ENCODE assay signal across 8 cellular contexts in the genomic region with DNA sequence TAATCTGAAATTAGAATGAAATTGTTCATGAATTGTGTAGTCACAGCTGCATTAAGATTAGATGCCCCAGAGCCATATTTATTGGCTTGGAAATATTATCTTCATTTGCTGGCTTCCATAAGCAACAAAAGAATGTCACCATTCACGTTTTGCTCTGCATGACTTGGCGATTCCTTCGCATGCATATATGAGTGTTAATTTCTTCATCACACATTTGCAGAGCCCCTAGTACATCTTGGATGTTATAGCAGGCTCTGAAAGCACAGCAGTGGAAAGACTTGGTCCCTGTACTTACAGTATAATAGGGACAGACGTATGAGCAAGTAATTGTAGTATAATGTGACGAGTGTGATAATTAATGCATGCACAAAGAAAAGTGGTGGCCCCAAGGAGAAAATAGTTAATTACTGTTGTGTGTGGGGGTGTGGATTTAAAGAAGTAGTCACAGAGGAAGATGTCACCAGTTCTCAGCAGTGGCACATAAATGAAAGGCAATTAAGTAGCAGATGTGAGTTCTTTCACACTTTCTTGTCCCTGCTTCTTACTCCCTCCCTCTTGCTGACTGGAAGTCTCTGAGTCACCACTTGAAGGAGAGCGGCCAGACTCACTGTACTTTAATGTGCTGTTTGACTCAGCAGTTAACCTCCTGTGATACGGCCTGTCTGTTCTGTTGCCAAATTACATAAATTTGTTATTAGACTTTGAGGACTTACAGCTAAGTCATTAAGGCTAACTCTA. TPM values are rescaled to one million over a fixed set of nuclear protein-coding genes. Genes with fewer than 3 reads are reported as not detected.
A peak's percentile ranks its signal among the peaks of the same experiment; 100 is the strongest.
DNase-seq lines count a peak whose midpoint lies in the region; ATAC-seq, FAIRE-seq and TF ChIP-seq lines count a peak whose summit lies in the region.

No MANE protein-coding gene starts in this region.

- RAD21 ChIA-PET in HCT116 (lab: Charles Lee; ENCODE audit: low non-redundant PET in 1 of 2, low total read pairs in 2 of 2, uncharacterized antibody in 2 of 2, unreplicated experiment in 2 of 2) = interaction anchor here (0.7 to 2.3 kb wide), 3 partner anchors 14 to 28 kb away, joined by 3 to 5 read pairs (median 4); no protein-coding TSS in a partner anchor

- peak; percentile 46 for FAIRE-seq in TTC549 (lab: Jason Lieb, UNC)

- BruUV-seq in HCT116 (replicated peaks; lab: Mats Ljungman, UMichigan) = no TSS peak

- H3K36me3 ChIP-seq in HCT116 (ENCODE audit: control insufficient read depth in 1 of 2, insufficient read depth in 2 of 2, low read length in 2 of 2) = no peaks in the 10 kb centered on the region
- H3K36me3 ChIP-seq in skeletal muscle satellite cell (ENCODE audit: insufficient read depth, low read length) = no peaks in the 10 kb centered on the region
- no peaks in the 10 kb centered on the region for H3K36me3 ChIP-seq in WERI-Rb-1

- POLR2A ChIA-PET in HCT116 (lab: Charles Lee) = interaction anchor here (0.7 kb wide), 2 partner anchors 15 to 22 kb away, joined by 3 read pairs; no protein-coding TSS in a partner anchor

- no peaks in the 10 kb centered on the region for H4K20me1 ChIP-seq in HCT116 (ENCODE audit: insufficient read depth)

- H3K9ac ChIP-seq in HCT116 (ENCODE audit: low read length) = peak overlapping the region; percentile 50
- H3K9ac ChIP-seq in skeletal muscle satellite cell (ENCODE audit: low read depth, low read length) = no peak overlapping the region

- no peaks in the 10 kb centered on the region for H3K79me2 ChIP-seq in HCT116 (ENCODE audit: insufficient read depth, low read length)

- no peak overlapping the region for H2AFZ ChIP-seq in HCT116 (ENCODE audit: low read depth, low read length, poor library complexity, severe bottlenecking)

- DNase-seq in A172 (ENCODE audit: low spot score) (peak; percentile 99), HCT116 (ENCODE audit: low read depth, low spot score) (peak; percentile 83), fibroblast of peridontal ligament (ENCODE audit: extremely low read depth) (peak; percentile 79), SHP77 (lab: John Stamatoyannopoulos, UW) (no peak), cerebellar nuclear complex (lab: John Stamatoyannopoulos, UW) (no peak), WERI-Rb-1 (no peak)

- H3K4me3 ChIP-seq in HCT116 (replicated peaks in 1 of 2; ENCODE audit: low read depth in 1 of 2, low read length in 2 of 2) = peak overlapping the region in 1 of 2 experiments; percentile 31; a peak in 2 of 4 replicates
- no peak overlapping the region for H3K4me3 ChIP-seq in skeletal muscle satellite cell (ENCODE audit: low read length)
- no peak overlapping the region for H3K4me3 ChIP-seq in WERI-Rb-1 (ENCODE audit: low read depth, low read length)

- no peak; the same call in 1 of the 2 replicates for TF ChIP-seq RAD21 in HCT116 (IDR thresholded peaks at IDR 0.05; ENCODE audit: low read depth)

- H3K27me3 ChIP-seq in HCT116 (ENCODE audit: insufficient read depth, low read length) (no peaks in the 10 kb centered on the region), skeletal muscle satellite cell (ENCODE audit: control insufficient read depth, insufficient read depth, low read length) (no peaks in the 10 kb centered on the region), WERI-Rb-1 (ENCODE audit: insufficient read depth, low read depth, severe bottlenecking) (peaks cover 97% of the 10 kb centered on the region)

- peak; percentile 80 for ATAC-seq in HCT116

- H3K27ac ChIP-seq in HCT116 (ENCODE audit: low read depth, low read length) = peak overlapping the region; percentile 47; the same call in 1 of the 2 replicates
- no peak overlapping the region for H3K27ac ChIP-seq in WERI-Rb-1

- H3K4me1 ChIP-seq in HCT116 (ENCODE audit: control insufficient read depth in 1 of 2, insufficient read depth in 2 of 2, low read length in 2 of 2) (peaks cover 65 to 90% of the 10 kb centered on the region in 2 experiments), skeletal muscle satellite cell (ENCODE audit: control insufficient read depth, insufficient read depth, low read length) (peaks cover 28% of the 10 kb centered on the region)

- intact Hi-C loops in HCT116 (cut with micrococcal nuclease) = no loop called here

- CTCF ChIA-PET in HCT116 (lab: Charles Lee) = interaction anchor here (0.7 to 1.2 kb wide), 3 partner anchors 20 to 28 kb away, joined by 3 to 14 read pairs (median 3); partner anchors contain the start of gene S100A10

- no peaks in the 10 kb centered on the region for H3K9me3 ChIP-seq in HCT116 (ENCODE audit: control insufficient read depth in 1 of 2, insufficient read depth in 1 of 2, low read depth in 1 of 2, low read length in 2 of 2)
- no peaks in the 10 kb centered on the region for H3K9me3 ChIP-seq in skeletal muscle satellite cell (replicated peaks; ENCODE audit: low read length)
- H3K9me3 ChIP-seq in WERI-Rb-1 (ENCODE audit: severe bottlenecking) = no peaks in the 10 kb centered on the region

- TF ChIP-seq POLR2A in HCT116 (IDR thresholded peaks at IDR 0.05; ENCODE audit: borderline replicate concordance, extremely low read depth, insufficient read depth, insufficient read length) = no peak

- H3K9me2 ChIP-seq in HCT116 (ENCODE audit: insufficient read depth) = no peaks in the 10 kb centered on the region

- H3K4me2 ChIP-seq in HCT116 (ENCODE audit: low read length) = peak overlapping the region; percentile 78
- peak overlapping the region; percentile 64 for H3K4me2 ChIP-seq in skeletal muscle satellite cell (ENCODE audit: low read length)

- TF ChIP-seq CTCF in HCT116 (IDR thresholded peaks at IDR 0.05 in 2 of 3, conservative IDR thresholded peaks at IDR 0.05 in 1 of 3; ENCODE audit: borderline replicate concordance in 1 of 3, insufficient read depth in 1 of 3, low read depth in 2 of 3, low read length in 2 of 3) (0 out of 6 replicates have a peak, but pooled peaks of 1 of the 3 experiments have one; percentile 4), WERI-Rb-1 (IDR thresholded peaks at IDR 0.05; ENCODE audit: low read depth, low read length) (no peak)

TF ChIP-seq in HCT116, 20 proteins besides CTCF, POLR2A, EP300 and RAD21 (continues in another document):
- TF ChIP-seq EZH2 (IDR thresholded peaks at IDR 0.05) (no peak), SRF (IDR thresholded peaks at IDR 0.05; ENCODE audit: low read depth) (no peak; the same call in 1 of the 2 replicates), ZNF274 (IDR thresholded peaks at IDR 0.05; ENCODE audit: low read depth, low read length) (no peak), SIN3A (IDR thresholded peaks at IDR 0.05; ENCODE audit: low read depth) (peak; percentile 90), REST (IDR thresholded peaks at IDR 0.05; ENCODE audit: low read depth) (no peak), SP1 (IDR thresholded peaks at IDR 0.05; ENCODE audit: low read depth) (peak; percentile 95), YY1 (IDR thresholded peaks at IDR 0.05; ENCODE audit: extremely low read depth, insufficient replicate concordance, low read depth, low read length) (peak; percentile 52), CEBPB (IDR thresholded peaks at IDR 0.05; ENCODE audit: low read depth) (peak; percentile 78)
- TF ChIP-seq, protein P1, sequence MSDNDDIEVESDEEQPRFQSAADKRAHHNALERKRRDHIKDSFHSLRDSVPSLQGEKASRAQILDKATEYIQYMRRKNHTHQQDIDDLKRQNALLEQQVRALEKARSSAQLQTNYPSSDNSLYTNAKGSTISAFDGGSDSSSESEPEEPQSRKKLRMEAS (IDR thresholded peaks at IDR 0.05) = peak; percentile 75
- TF ChIP-seq, protein P2, sequence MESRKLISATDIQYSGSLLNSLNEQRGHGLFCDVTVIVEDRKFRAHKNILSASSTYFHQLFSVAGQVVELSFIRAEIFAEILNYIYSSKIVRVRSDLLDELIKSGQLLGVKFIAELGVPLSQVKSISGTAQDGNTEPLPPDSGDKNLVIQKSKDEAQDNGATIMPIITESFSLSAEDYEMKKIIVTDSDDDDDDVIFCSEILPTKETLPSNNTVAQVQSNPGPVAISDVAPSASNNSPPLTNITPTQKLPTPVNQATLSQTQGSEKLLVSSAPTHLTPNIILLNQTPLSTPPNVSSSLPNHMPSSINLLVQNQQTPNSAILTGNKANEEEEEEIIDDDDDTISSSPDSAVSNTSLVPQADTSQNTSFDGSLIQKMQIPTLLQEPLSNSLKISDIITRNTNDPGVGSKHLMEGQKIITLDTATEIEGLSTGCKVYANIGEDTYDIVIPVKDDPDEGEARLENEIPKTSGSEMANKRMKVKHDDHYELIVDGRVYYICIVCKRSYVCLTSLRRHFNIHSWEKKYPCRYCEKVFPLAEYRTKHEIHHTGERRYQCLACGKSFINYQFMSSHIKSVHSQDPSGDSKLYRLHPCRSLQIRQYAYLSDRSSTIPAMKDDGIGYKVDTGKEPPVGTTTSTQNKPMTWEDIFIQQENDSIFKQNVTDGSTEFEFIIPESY (IDR thresholded peaks at IDR 0.05; ENCODE audit: extremely low read depth, insufficient replicate concordance, low read length) = peak; percentile 66

RNA-seq across cellular contexts. Expression of gene S100A10, which starts 21.0 kb away (rescaled TPM):
- total RNA-seq in A172 (2014; rRNA removed; shearing (Covaris generic)) = 760 and 801 TPM in 2 replicates
- total RNA-seq in HCT116 (2021; ENCODE audit: unreplicated experiment) = 340 TPM
- 152 and 230 TPM in 2 replicates for polyA plus RNA-seq in HCT116 (2012)
- 143 and 214 TPM in 2 replicates for total RNA-seq in skeletal muscle satellite cell (2012; rRNA removed)

Comparison
In these comparisons a context has a peak if more than half of its experiments do, and no peak if none do; other contexts are left out.
1. DNase-seq: peak in A172 (single experiment), HCT116 (single experiment) and fibroblast of peridontal ligament (single experiment); none in SHP77 (0 of 2), cerebellar nuclear complex (0 of 2) and WERI-Rb-1 (single experiment).